In genomic region chr12:53365245-53365904, GRCh38 we compare ENCODE assay signal across 2 cellular contexts.
TF ChIP-seq lines count a peak whose summit lies in the region.

No MANE protein-coding gene starts in this region.

TF ChIP-seq in A549, 52 proteins besides CTCF, POLR2A, EP300 and RAD21:
- no peak for TF ChIP-seq ELK1 (IDR thresholded peaks at IDR 0.05; ENCODE audit: low read depth, low read length)
- 0 out of 4 replicates have a peak, but pooled peaks of 1 of the 2 experiments have one; percentile 34 for TF ChIP-seq CEBPB (IDR thresholded peaks at IDR 0.05)

TF ChIP-seq in GM12878, 131 proteins besides CTCF, POLR2A, EP300 and RAD21:
- no peak for TF ChIP-seq LARP7 (IDR thresholded peaks at IDR 0.05)
- TF ChIP-seq NR2F1 (conservative IDR thresholded peaks at IDR 0.05) = no peak
- no peak for TF ChIP-seq ZBED1 (IDR thresholded peaks at IDR 0.05; ENCODE audit: borderline replicate concordance)
- no peak for TF ChIP-seq CHD1 (IDR thresholded peaks at IDR 0.05; ENCODE audit: low read depth, low read length)
- TF ChIP-seq IRF3 (IDR thresholded peaks at IDR 0.05) = no peak
- TF ChIP-seq NR2C2 (IDR thresholded peaks at IDR 0.05; ENCODE audit: borderline replicate concordance, control insufficient read depth, insufficient read length, low read depth) = no peak
- no peak for TF ChIP-seq IRF4 (IDR thresholded peaks at IDR 0.05; ENCODE audit: low read depth, low read length)
- no peak for TF ChIP-seq MTA3 (IDR thresholded peaks at IDR 0.05; ENCODE audit: borderline replicate concordance, low read length)
- TF ChIP-seq ATF3 (IDR thresholded peaks at IDR 0.05; ENCODE audit: borderline replicate concordance, extremely low read depth, low read depth, low read length) = no peak
- TF ChIP-seq ZSCAN29 (IDR thresholded peaks at IDR 0.05) = no peak
- no peak for TF ChIP-seq EZH2 (IDR thresholded peaks at IDR 0.05; ENCODE audit: borderline replicate concordance, control insufficient read depth, low read depth, low read length)
- no peak for TF ChIP-seq FOS (IDR thresholded peaks at IDR 0.05; ENCODE audit: borderline replicate concordance, extremely low read depth, insufficient read length)
- TF ChIP-seq ZNF384 (IDR thresholded peaks at IDR 0.05; ENCODE audit: borderline replicate concordance, low read depth, low read length) = no peak
- no peak for TF ChIP-seq BACH1 (IDR thresholded peaks at IDR 0.05; ENCODE audit: borderline replicate concordance)
- TF ChIP-seq MXI1 (IDR thresholded peaks at IDR 0.05; ENCODE audit: low read depth, low read length) = no peak
- no peak for TF ChIP-seq TARDBP (IDR thresholded peaks at IDR 0.05; ENCODE audit: borderline replicate concordance)
